11 cellular contexts compared by ENCODE assay signal in genomic region chr7:99111591-99111990, GRCh38. TPM values are rescaled to one million over a fixed set of nuclear protein-coding genes. Genes with fewer than 3 reads are reported as not detected.
DNase-seq lines count a peak whose midpoint lies in the region; ATAC-seq, FAIRE-seq and TF ChIP-seq lines count a peak whose summit lies in the region.
"Had no signal": no experiment of that assay in that cellular context is flagged by ENCODE, and none has a peak within 500 bp of the region (broad histone marks: within the 10 kb centered on the region; RNA-seq: fewer than 3 reads in every experiment).

No MANE protein-coding gene starts in this region.

- in situ Hi-C loops in GM12878 (cut with MboI): no loop called here

- no peak for DNase-seq in GM12878 (ENCODE audit: low read depth, low spot score)
- DNase-seq in smooth muscle cell (lab: John Stamatoyannopoulos, UW; ENCODE audit: unreplicated experiment): no peak
- no peak for DNase-seq in H7
- DNase-seq in A673 (ENCODE audit: low spot score): no peak
- DNase-seq: activated T-cell treated with anti-CD3 and anti-CD28 coated beads, Interleukin-2, amount 50 U/mL, for 24 hours; DND-41; NCI-H510A treated with DMSO at 0.1 percent for 48 hours had no signal

- H2AFZ ChIP-seq in GM12878 (ENCODE audit: control insufficient read depth, low read depth, low read length) (peak overlapping the region; percentile 41), smooth muscle cell (ENCODE audit: low read depth) (no peak overlapping the region)

- H3K9me3 ChIP-seq in GM12878 (replicated peaks; ENCODE audit: control insufficient read depth, insufficient read depth, low read length) (no peaks in the 10 kb centered on the region), smooth muscle cell (replicated peaks; ENCODE audit: low read depth) (no peaks in the 10 kb centered on the region), A673 (ENCODE audit: low read depth, low read length, poor library complexity, severe bottlenecking) (no peaks in the 10 kb centered on the region)

- no peak for TF ChIP-seq EP300 in GM12878 (IDR thresholded peaks at IDR 0.05; ENCODE audit: borderline replicate concordance in 1 of 2, control insufficient read depth in 1 of 2, low read depth in 2 of 2, low read length in 2 of 2)

- ATAC-seq in GM19395 (IDR thresholded peaks at IDR 0.05; ENCODE audit: unreplicated experiment) (peak; percentile 22), HG03095 (IDR thresholded peaks at IDR 0.05; ENCODE audit: unreplicated experiment) (peak; percentile 11), GM12878 (peak; percentile 20), GM18873 (IDR thresholded peaks at IDR 0.05; ENCODE audit: low FRiP score, unreplicated experiment) (no peak), GM19328 (IDR thresholded peaks at IDR 0.05; ENCODE audit: unreplicated experiment) (no peak)

- CTCF ChIA-PET in GM12878 (lab: Yijun Ruan, JAX) (interaction anchor here (0.9 to 1.6 kb wide), 6 partner anchors 9 to 27 kb away, joined by 3 to 5 read pairs (median 4); no protein-coding TSS in a partner anchor), A673 (lab: Charles Lee) (no interaction called here)

- SMC1A ChIA-PET in GM12878 (lab: Charles Lee; ENCODE audit: uncharacterized antibody, unreplicated experiment): interaction anchor here (0.9 to 3.3 kb wide), 12 partner anchors 9 to 33 kb away, joined by 3 to 15 read pairs (median 4); partner anchors contain the start of gene SMURF1

- H3F3A ChIP-seq in smooth muscle cell (ENCODE audit: low read depth): peaks cover 3% of the 10 kb centered on the region

- no peak overlapping the region for H3K4me3 ChIP-seq in GM12878
- no peak overlapping the region for H3K4me3 ChIP-seq in smooth muscle cell
- H3K4me3 ChIP-seq in H7 (ENCODE audit: insufficient read depth, low read depth, low read length): no peak overlapping the region
- H3K4me3 ChIP-seq in A673 (ENCODE audit: low read depth, low read length, poor library complexity, severe bottlenecking): no peak overlapping the region

- H3K27ac ChIP-seq in GM12878 (ENCODE audit: control insufficient read depth, insufficient read depth): peak overlapping the region; percentile 57; the same call in 1 of the 2 replicates
- H3K27ac ChIP-seq in smooth muscle cell (ENCODE audit: low read depth): peak overlapping the region; percentile 54
- H3K27ac ChIP-seq in A673 (ENCODE audit: low read depth, low read length, poor library complexity, severe bottlenecking): no peak overlapping the region

- peak overlapping the region; percentile 5; the same call in 1 of the 2 replicates for H3K4me2 ChIP-seq in GM12878 (ENCODE audit: control insufficient read depth, insufficient read depth)
- no peak overlapping the region for H3K4me2 ChIP-seq in smooth muscle cell

- BruUV-seq in GM12878 (replicated peaks; lab: Mats Ljungman, UMichigan) (no TSS peak), A673 (replicated peaks; lab: Mats Ljungman, UMichigan) (no TSS peak)

- H3K4me1 ChIP-seq in GM12878 (ENCODE audit: control insufficient read depth, insufficient read depth, low read length): peaks cover 19% of the 10 kb centered on the region
- peaks cover 17% of the 10 kb centered on the region for H3K4me1 ChIP-seq in smooth muscle cell (ENCODE audit: low read depth)
- peaks cover 16% of the 10 kb centered on the region for H3K4me1 ChIP-seq in A673 (ENCODE audit: insufficient read depth, low read length, poor library complexity, severe bottlenecking)

- no peak for TF ChIP-seq POLR2A in GM12878 (IDR thresholded peaks at IDR 0.05; ENCODE audit: low read depth, low read length)

- H4K20me1 ChIP-seq in GM12878 (ENCODE audit: control insufficient read depth, insufficient read depth): no peaks in the 10 kb centered on the region
- H4K20me1 ChIP-seq in smooth muscle cell (ENCODE audit: low read depth): peaks cover 72% of the 10 kb centered on the region

- TF ChIP-seq CTCF in GM12878 (IDR thresholded peaks at IDR 0.05 in 2 of 3, conservative IDR thresholded peaks at IDR 0.05 in 1 of 3; ENCODE audit: control insufficient read depth in 2 of 3, extremely low read depth in 1 of 3, insufficient read depth in 1 of 3, low read depth in 3 of 3, low read length in 3 of 3): no peak
- TF ChIP-seq CTCF in smooth muscle cell (IDR thresholded peaks at IDR 0.05; ENCODE audit: borderline replicate concordance, insufficient read depth, poor library complexity, severe bottlenecking): no peak
- no peak for TF ChIP-seq CTCF in A673 (conservative IDR thresholded peaks at IDR 0.05; ENCODE audit: low read depth, low read length)

- intact Hi-C loops in GM12878 (cut with micrococcal nuclease; ENCODE audit: unreplicated experiment): no loop called here
- intact Hi-C loops in A673 (cut with micrococcal nuclease; ENCODE audit: unreplicated experiment): no loop called here

- H3K9ac ChIP-seq in GM12878 (ENCODE audit: control insufficient read depth, insufficient read depth, low read length) (no peak overlapping the region), smooth muscle cell (ENCODE audit: low read depth) (no peak overlapping the region)

- POLR2A ChIA-PET in GM12878 (lab: Charles Lee) (interaction anchor here (1.1 kb wide), 3 partner anchors 9 to 25 kb away, joined by 3 to 7 read pairs (median 4); no protein-coding TSS in a partner anchor), A673 (lab: Charles Lee; ENCODE audit: low non-redundant PET) (no interaction called here)

- FAIRE-seq in GM12878 (lab: Jason Lieb, UNC): peak; percentile 54

- H3K27me3 ChIP-seq in GM12878 (replicated peaks in 1 of 2; ENCODE audit: control insufficient read depth in 2 of 2, insufficient read depth in 2 of 2, low read length in 1 of 2): no peaks in the 10 kb centered on the region
- no peaks in the 10 kb centered on the region for H3K27me3 ChIP-seq in smooth muscle cell (ENCODE audit: low read depth)
- H3K27me3 ChIP-seq in H7 (ENCODE audit: control insufficient read depth, insufficient read depth, low read length): no peaks in the 10 kb centered on the region
- H3K27me3 ChIP-seq in A673 (replicated peaks; ENCODE audit: insufficient read depth, low read depth, low read length, poor library complexity): no peaks in the 10 kb centered on the region

- H3K36me3 ChIP-seq in GM12878 (ENCODE audit: control insufficient read depth in 2 of 2, insufficient read depth in 2 of 2, low read length in 1 of 2) (no peaks in the 10 kb centered on the region), smooth muscle cell (ENCODE audit: low read depth) (no peaks in the 10 kb centered on the region), H7 (replicated peaks; ENCODE audit: control insufficient read depth, insufficient read depth, low read length) (no peaks in the 10 kb centered on the region), A673 (ENCODE audit: insufficient read depth, low read length, poor library complexity, severe bottlenecking) (no peaks in the 10 kb centered on the region)

- H3K79me2 ChIP-seq in GM12878 (ENCODE audit: control insufficient read depth, insufficient read depth, low read length) (peaks cover 36% of the 10 kb centered on the region), smooth muscle cell (ENCODE audit: low read depth) (peaks cover 99% of the 10 kb centered on the region)

- no peak for TF ChIP-seq RAD21 in GM12878 (IDR thresholded peaks at IDR 0.05; ENCODE audit: insufficient read depth, low read depth, low read length)

- RAD21 ChIA-PET in GM12878 (lab: Charles Lee; ENCODE audit: unreplicated experiment): interaction anchor here (0.6 to 1.4 kb wide), 4 partner anchors 9 to 1472 kb away, joined by 3 to 4 read pairs (median 3); no protein-coding TSS in a partner anchor

TF ChIP-seq in GM12878, 131 proteins besides CTCF, POLR2A, EP300 and RAD21 (continues in another document):
- TF ChIP-seq ZBED1 (IDR thresholded peaks at IDR 0.05; ENCODE audit: borderline replicate concordance) (no peak), SIN3A (IDR thresholded peaks at IDR 0.05; ENCODE audit: low read depth, low read length) (no peak), ZSCAN29 (IDR thresholded peaks at IDR 0.05) (no peak), ZNF207 (IDR thresholded peaks at IDR 0.05; ENCODE audit: borderline replicate concordance) (no peak), E2F4 (IDR thresholded peaks at IDR 0.05; ENCODE audit: low read depth, low read length) (no peak), SMC3 (IDR thresholded peaks at IDR 0.05; ENCODE audit: borderline replicate concordance, low read length) (no peak)

RNA-seq across cellular contexts. Expression of gene SMURF1, which starts 32.3 kb away (rescaled TPM):
- 23.7 and 25.3 TPM in 2 replicates for total RNA-seq in GM12878 (2013; cell fraction: nucleolus; rRNA removed)
- total RNA-seq in GM12878 (2014; rRNA removed) (9.4 and 9.8 TPM in 2 replicates), GM12878 (2014; rRNA removed; fragmentation: Illumina TruSeq; extraction: Trizol) (7.1 and 7.2 TPM in 2 replicates), GM12878 (2021) (10.3 and 14.0 TPM in 2 replicates), smooth muscle cell (15.5 and 28.5 TPM in 2 replicates), A673 (2021) (16.5 and 18.4 TPM in 2 replicates)
- 4.8 TPM for polyA plus RNA-seq in GM12878 (2011; ENCODE audit: low read depth)
- polyA plus RNA-seq in GM12878 (2011; rRNA removed) (7.7 and 9.1 TPM in 2 replicates), GM12878 (2014; fragmentation: Illumina TruSeq; extraction: Trizol) (8.6 and 9.2 TPM in 2 replicates), GM12878 (2014; fragmentation: Nextera tagmentation; extraction: Ambion mirVana) (1 to 10 TPM in 1 of 2 experiments, under 1 TPM in 1; 0.76 to 1.1 TPM), GM12878 (2014; rRNA removed) (8.6 and 8.8 TPM in 2 replicates), GM12878 (2016; fragmentation: Nextera tagmentation; extraction: Ambion mirVana) (1 to 10 TPM; 4.9 to 5.2 TPM), smooth muscle cell (16.2 and 17.5 TPM in 2 replicates)
- polyA plus RNA-seq in GM12878 (2011; cell fraction: cytosol; rRNA removed): 6.0 and 6.2 TPM in 2 replicates
- 12.4 and 15.8 TPM in 2 replicates for polyA plus RNA-seq in GM12878 (2011; cell fraction: nucleus; rRNA removed)
- polyA plus RNA-seq in GM12878 (2012): 4.9 and 6.7 TPM in 2 replicates
- polyA minus RNA-seq in GM12878 (2011; rRNA and poly(A)+ RNA removed): 6.9 and 7.5 TPM in 2 replicates
- polyA minus RNA-seq in GM12878 (2011; cell fraction: cytosol; rRNA and poly(A)+ RNA removed): 2.3 and 3.0 TPM in 2 replicates
- 4.7 and 10.0 TPM in 2 replicates for polyA minus RNA-seq in GM12878 (2011; cell fraction: nucleus; rRNA and poly(A)+ RNA removed)
- total RNA-seq in H7 (2014; rRNA removed; shearing (Covaris generic)): 19.7 and 20.2 TPM in 2 replicates

Comparison
In these comparisons a context has a peak if more than half of its experiments do, and no peak if none do; other contexts are left out.
1. ATAC-seq: peak in GM19395 (single experiment), HG03095 (single experiment) and GM12878 (single experiment); none in GM18873 (single experiment) and GM19328 (single experiment).